In genomic region chr6:36959555-36960250, GRCh38 we compare ENCODE assay signal across 19 cellular contexts. TPM values are rescaled to one million over a fixed set of nuclear protein-coding genes. Genes with fewer than 3 reads are reported as not detected.
A peak's percentile ranks its signal among the peaks of the same experiment; 100 is the strongest.
DNase-seq lines count a peak whose midpoint lies in the region; ATAC-seq, FAIRE-seq and TF ChIP-seq lines count a peak whose summit lies in the region.
"Had no signal": no experiment of that assay in that cellular context is flagged by ENCODE, and none has a peak within 500 bp of the region (broad histone marks: within the 10 kb centered on the region; RNA-seq: fewer than 3 reads in every experiment).

No MANE protein-coding gene starts in this region.

- CTCF ChIA-PET in K562 (lab: Yijun Ruan, JAX; ENCODE audit: low intra/inter-chr PET ratio) = no interaction called here

- no peak overlapping the region for H3K4me3 Mint-ChIP-seq in nephron
- H3K4me3 Mint-ChIP-seq: B cell; CD8-positive, alpha-beta T cell had no signal

- H3K4me1 Mint-ChIP-seq in nephron = peaks cover 18% of the 10 kb centered on the region

- H3K9me3 ChIP-seq in left ventricle myocardium inferior (replicated peaks) = no peaks in the 10 kb centered on the region
- H3K9me3 ChIP-seq in K562 (replicated peaks; ENCODE audit: control insufficient read depth, insufficient read depth, low read depth, low read length) = no peaks in the 10 kb centered on the region
- H3K9me3 ChIP-seq in gastroesophageal sphincter = no peaks in the 10 kb centered on the region

- no peaks in the 10 kb centered on the region for H3K36me3 Mint-ChIP-seq in nephron (ENCODE audit: low read depth)
- H3K36me3 Mint-ChIP-seq: CD8-positive, alpha-beta T cell had no signal

- TF ChIP-seq POLR2A in K562 (conservative IDR thresholded peaks at IDR 0.05) = no peak
- TF ChIP-seq POLR2A in gastroesophageal sphincter (IDR thresholded peaks at IDR 0.05) = no peak

- H3K9me3 Mint-ChIP-seq in nephron = no peaks in the 10 kb centered on the region
- H3K9me3 Mint-ChIP-seq: CD8-positive, alpha-beta T cell had no signal

- POLR2A ChIA-PET in K562 (lab: Yijun Ruan, JAX) = interaction anchor here (0.7 to 1.5 kb wide), 5 partner anchors 23 to 210 kb away, joined by 3 to 5 read pairs (median 3); partner anchors contain the start of gene PIM1

- H3K4me1 ChIP-seq in left ventricle myocardium inferior (peaks cover 55% of the 10 kb centered on the region), K562 (replicated peaks in 1 of 2; ENCODE audit: control insufficient read depth in 2 of 2, insufficient read depth in 2 of 2, low read length in 2 of 2) (peaks cover 25 to 58% of the 10 kb centered on the region in 2 experiments; a peak in 4 of 5 replicates), gastroesophageal sphincter (peaks cover 0 to 21% (median 0%) of the 10 kb centered on the region in 3 donors)

- H3K27me3 Mint-ChIP-seq in nephron (ENCODE audit: low read depth) = peaks cover 23% of the 10 kb centered on the region
- H3K27me3 Mint-ChIP-seq: B cell had no signal

- no peaks in the 10 kb centered on the region for H3K9me1 ChIP-seq in K562 (ENCODE audit: control insufficient read depth, insufficient read depth, low read length)

- H3K27ac ChIP-seq in left ventricle myocardium inferior (replicated peaks) (peak overlapping the region; percentile 76), K562 (ENCODE audit: extremely low read depth, low read depth, low read length) (no peak overlapping the region), gastroesophageal sphincter (no peak overlapping the region)

- no peak for TF ChIP-seq RAD21 in K562 (CRISPR knock-in tag; conservative IDR thresholded peaks at IDR 0.05 in 1 of 2, IDR thresholded peaks at IDR 0.05 in 1 of 2)

- TF ChIP-seq CTCF in left ventricle myocardium inferior (IDR thresholded peaks at IDR 0.05; ENCODE audit: borderline replicate concordance) = no peak
- TF ChIP-seq CTCF in K562 (IDR thresholded peaks at IDR 0.05 in 2 of 3, conservative IDR thresholded peaks at IDR 0.05 in 1 of 3; ENCODE audit: insufficient read depth in 2 of 3, low read depth in 1 of 3, low read length in 3 of 3) = no peak
- no peak for TF ChIP-seq CTCF in nephron (IDR thresholded peaks at IDR 0.05; ENCODE audit: unreplicated experiment in 3 of 3)
- no peak for TF ChIP-seq CTCF in gastroesophageal sphincter (IDR thresholded peaks at IDR 0.05)

- FAIRE-seq in K562 (lab: Jason Lieb, UNC) = peak; percentile 70
- FAIRE-seq: D721Med, G401.6, GM12891, GM19239 had no signal

- H3K4me3 ChIP-seq in left ventricle myocardium inferior = no peak overlapping the region
- H3K4me3 ChIP-seq in K562 = no peak overlapping the region
- no peak overlapping the region for H3K4me3 ChIP-seq in gastroesophageal sphincter

- ATAC-seq in left ventricle myocardium superior = no peak
- ATAC-seq in K562 = peak; percentile 10; the same call in 1 of the 3 replicates
- ATAC-seq in gastroesophageal sphincter = no peak
- ATAC-seq in GM19328 (IDR thresholded peaks at IDR 0.05; ENCODE audit: unreplicated experiment) = no peak
- ATAC-seq: CD8-positive, alpha-beta T cell had no signal

- H3K27me3 ChIP-seq in left ventricle myocardium inferior (ENCODE audit: low read depth) (no peaks in the 10 kb centered on the region), K562 (ENCODE audit: control insufficient read depth in 2 of 2, insufficient read depth in 2 of 2, low read length in 2 of 2) (peaks cover 13 to 44% of the 10 kb centered on the region in 2 experiments; a peak in 4 of 5 replicates), gastroesophageal sphincter (no peaks in the 10 kb centered on the region)

- no TSS peak for BruUV-seq in K562 (replicated peaks; lab: Mats Ljungman, UMichigan)

- no peak overlapping the region for H3K4me2 ChIP-seq in K562 (ENCODE audit: insufficient read depth, low read length)

- H3K79me2 ChIP-seq in K562 (ENCODE audit: control insufficient read depth, insufficient read depth, low read length) = no peaks in the 10 kb centered on the region

- 0 out of 4 replicates have a peak overlapping the region, but pooled peaks of 1 of the 2 experiments have one; percentile 7 for H3K9ac ChIP-seq in K562 (ENCODE audit: insufficient read depth in 1 of 2, low read depth in 2 of 2, low read length in 2 of 2)

- peaks cover 31% of the 10 kb centered on the region for H4K20me1 ChIP-seq in K562 (replicated peaks; ENCODE audit: control insufficient read depth, insufficient read depth, low read length)

- WGBS in K562 (ENCODE audit: insufficient coverage, low coverage, missing lambda C conversion rate) = 75% methylated on average over 17 of the region's 17 CpGs
- 66% methylated on average over 3 of the region's 17 CpGs; no CpG with 5 or more reads in 1 of the 2 donors for WGBS in gastroesophageal sphincter (ENCODE audit: low coverage in 1 of 2), 2 donors

- H3K36me3 ChIP-seq in left ventricle myocardium inferior (no peaks in the 10 kb centered on the region), K562 (ENCODE audit: control insufficient read depth, insufficient read depth, low read length) (no peaks in the 10 kb centered on the region), gastroesophageal sphincter (no peaks in the 10 kb centered on the region)

- in situ Hi-C loops in K562 (cut with MboI) = no loop called here

- no peak for TF ChIP-seq EP300 in K562 (IDR thresholded peaks at IDR 0.05; ENCODE audit: low read length)
- TF ChIP-seq EP300 in gastroesophageal sphincter (IDR thresholded peaks at IDR 0.05) = no peak

- no peak overlapping the region for H2AFZ ChIP-seq in K562 (ENCODE audit: low read depth, low read length)

- intact Hi-C loops in left ventricle myocardium inferior (cut with micrococcal nuclease) (no loop called here), left ventricle myocardium superior (cut with micrococcal nuclease) (no loop called here), K562 (cut with micrococcal nuclease) (no loop called here)

- H3K27ac Mint-ChIP-seq in nephron = peak overlapping the region in 2 of 3 experiments; percentile 20 to 36
- H3K27ac Mint-ChIP-seq: B cell; CD8-positive, alpha-beta T cell had no signal

- DNase-seq in left ventricle myocardium inferior = no peak
- no peak for DNase-seq in left ventricle myocardium superior
- no peak for DNase-seq in K562 (ENCODE audit: extremely low read depth in 1 of 4, low spot score in 3 of 4)
- DNase-seq in middle frontal gyrus (ENCODE audit: extremely low spot score, low spot score) = no peak
- DNase-seq: CD8-positive, alpha-beta T cell; DMS79 treated with DMSO at 0.1 percent for 48 hours; GOT3; NCI-H2029; NCI-H2171 treated with DMSO at 0.1 percent for 48 hours; NCI-H774; SHP77 had no signal

RNA-seq across cellular contexts. Expression of gene PI16, which starts 5.2 kb away (rescaled TPM):
- total RNA-seq in left ventricle myocardium inferior (25.9 TPM), left ventricle myocardium superior (4.1 TPM), K562 (2014; rRNA removed) (0.12 and 0.18 TPM in 2 replicates), K562 (2014; rRNA removed; fragmentation: Illumina TruSeq; extraction: Trizol) (not detected in 2 replicates), K562 (2015; rRNA removed; fragmentation: Illumina TruSeq; extraction: Trizol) (not detected in 2 replicates), K562 (2021) (0.18 TPM in 1 of 2 replicates, not detected in the other), gastroesophageal sphincter (10 to 100 TPM; 21.6 to 53.5 (median 44.9) TPM)
- 0.42 TPM in 1 of 2 replicates, not detected in the other for total RNA-seq in K562 (2011; cell fraction: chromatin; rRNA removed; ENCODE audit: low replicate concordance)
- 0.33 TPM in 1 of 2 replicates, not detected in the other for total RNA-seq in K562 (2011; cell fraction: nucleolus; rRNA removed)
- 0.15 and 0.84 TPM in 2 replicates for total RNA-seq in K562 (2011; cell fraction: nucleoplasm; rRNA removed)
- polyA plus RNA-seq in K562 (2011; rRNA removed) (0.06 TPM in 1 of 2 replicates, not detected in the other), K562 (2014; fragmentation: Illumina TruSeq; extraction: Trizol) (0.08 TPM in 1 of 2 replicates, not detected in the other), K562 (2014; fragmentation: Nextera tagmentation; extraction: Ambion mirVana) (not detected), K562 (2014; rRNA removed) (0.54 TPM in 1 of 2 replicates, not detected in the other)
- polyA plus RNA-seq in K562 (2011; cell fraction: cytosol; rRNA removed) = not detected in 2 replicates
- 0.06 and 0.13 TPM in 2 replicates for polyA plus RNA-seq in K562 (2011; cell fraction: nucleus; rRNA removed)
- polyA plus RNA-seq in K562 (2012) = 0.10 and 0.64 TPM in 2 replicates
- not detected in 2 replicates for polyA minus RNA-seq in K562 (2011; rRNA and poly(A)+ RNA removed)
- polyA minus RNA-seq in K562 (2011; cell fraction: cytosol; rRNA and poly(A)+ RNA removed) = not detected in 2 replicates
- polyA minus RNA-seq in K562 (2011; cell fraction: nucleus; rRNA and poly(A)+ RNA removed) = 0.33 TPM in 1 of 2 replicates, not detected in the other

RNA-seq across cellular contexts. Expression of gene MTCH1, which starts 26.3 kb away (rescaled TPM):
- 162 TPM for total RNA-seq in left ventricle myocardium inferior
- total RNA-seq in left ventricle myocardium superior = 216 TPM
- total RNA-seq in K562 (2011; cell fraction: chromatin; rRNA removed; ENCODE audit: low replicate concordance) = 102 and 218 TPM in 2 replicates
- total RNA-seq in K562 (2011; cell fraction: nucleolus; rRNA removed) = 162 and 195 TPM in 2 replicates
- total RNA-seq in K562 (2011; cell fraction: nucleoplasm; rRNA removed) = 126 and 134 TPM in 2 replicates
- 118 and 148 TPM in 2 replicates for total RNA-seq in K562 (2014; rRNA removed)
- 98.3 and 112 TPM in 2 replicates for total RNA-seq in K562 (2014; rRNA removed; fragmentation: Illumina TruSeq; extraction: Trizol)
- 114 and 122 TPM in 2 replicates for total RNA-seq in K562 (2015; rRNA removed; fragmentation: Illumina TruSeq; extraction: Trizol)
- total RNA-seq in K562 (2021) = 153 and 161 TPM in 2 replicates
- 135 and 137 TPM in 2 replicates for polyA plus RNA-seq in K562 (2011; rRNA removed)
- 156 and 157 TPM in 2 replicates for polyA plus RNA-seq in K562 (2011; cell fraction: cytosol; rRNA removed)
- polyA plus RNA-seq in K562 (2011; cell fraction: nucleus; rRNA removed) = 338 and 345 TPM in 2 replicates
- 148 and 189 TPM in 2 replicates for polyA plus RNA-seq in K562 (2012)
- polyA plus RNA-seq in K562 (2014; fragmentation: Illumina TruSeq; extraction: Trizol) = 125 and 128 TPM in 2 replicates
- polyA plus RNA-seq in K562 (2014; fragmentation: Nextera tagmentation; extraction: Ambion mirVana) = 10 to 100 TPM in 1 of 2 experiments, 1 to 10 TPM in 1; 7.9 to 14.1 TPM
- 102 and 116 TPM in 2 replicates for polyA plus RNA-seq in K562 (2014; rRNA removed)
- 101 and 125 TPM in 2 replicates for polyA minus RNA-seq in K562 (2011; rRNA and poly(A)+ RNA removed)
- 65.4 and 66.7 TPM in 2 replicates for polyA minus RNA-seq in K562 (2011; cell fraction: cytosol; rRNA and poly(A)+ RNA removed)
- polyA minus RNA-seq in K562 (2011; cell fraction: nucleus; rRNA and poly(A)+ RNA removed) = 139 and 166 TPM in 2 replicates
- total RNA-seq in gastroesophageal sphincter = 100 to 1,000 TPM; 185 to 242 (median 199) TPM

RNA-seq across cellular contexts. Expression of gene FGD2, which starts 45.8 kb away (rescaled TPM):
- total RNA-seq in left ventricle myocardium inferior (6.0 TPM), left ventricle myocardium superior (8.0 TPM), K562 (2014; rRNA removed) (0.04 TPM in 1 of 2 replicates, not detected in the other), K562 (2014; rRNA removed; fragmentation: Illumina TruSeq; extraction: Trizol) (not detected in 2 replicates), K562 (2015; rRNA removed; fragmentation: Illumina TruSeq; extraction: Trizol) (0.15 TPM in 1 of 2 replicates, not detected in the other), K562 (2021) (0.13 TPM in 1 of 2 replicates, not detected in the other), gastroesophageal sphincter (10 to 100 TPM; 11.6 to 34.5 (median 22.5) TPM)
- 0.30 and 0.49 TPM in 2 replicates for total RNA-seq in K562 (2011; cell fraction: chromatin; rRNA removed; ENCODE audit: low replicate concordance)
- 0.13 TPM in 1 of 2 replicates, not detected in the other for total RNA-seq in K562 (2011; cell fraction: nucleolus; rRNA removed)
- total RNA-seq in K562 (2011; cell fraction: nucleoplasm; rRNA removed) = 0.37 TPM in 1 of 2 replicates, not detected in the other
- polyA plus RNA-seq in K562 (2011; rRNA removed) (0.04 TPM in 1 of 2 replicates, not detected in the other), K562 (2014; fragmentation: Illumina TruSeq; extraction: Trizol) (not detected in 2 replicates), K562 (2014; fragmentation: Nextera tagmentation; extraction: Ambion mirVana) (not detected), K562 (2014; rRNA removed) (0.09 TPM in 1 of 2 replicates, not detected in the other)
- 0.04 and 0.06 TPM in 2 replicates for polyA plus RNA-seq in K562 (2011; cell fraction: cytosol; rRNA removed)
- 0.15 and 0.44 TPM in 2 replicates for polyA plus RNA-seq in K562 (2011; cell fraction: nucleus; rRNA removed)
- 0.17 and 0.42 TPM in 2 replicates for polyA plus RNA-seq in K562 (2012)
- 0.03 TPM in 1 of 2 replicates, not detected in the other for polyA minus RNA-seq in K562 (2011; rRNA and poly(A)+ RNA removed)
- not detected in 2 replicates for polyA minus RNA-seq in K562 (2011; cell fraction: cytosol; rRNA and poly(A)+ RNA removed)
- polyA minus RNA-seq in K562 (2011; cell fraction: nucleus; rRNA and poly(A)+ RNA removed) = 0.33 TPM in 1 of 2 replicates, not detected in the other
